11 cellular contexts compared by ENCODE assay signal in genomic region chr14:100708349-100709217, GRCh38. TPM values are rescaled to one million over a fixed set of nuclear protein-coding genes. Genes with fewer than 3 reads are reported as not detected.
DNase-seq lines count a peak whose midpoint lies in the region; ATAC-seq and TF ChIP-seq lines count a peak whose summit lies in the region.
"Had no signal": no experiment of that assay in that cellular context is flagged by ENCODE, and none has a peak within 500 bp of the region (broad histone marks: within the 10 kb centered on the region; RNA-seq: fewer than 3 reads in every experiment).

No MANE protein-coding gene starts in this region.

- DNase-seq in NCI-H2029 (lab: John Stamatoyannopoulos, UW) (peak; percentile 67), NCI-H2029 treated with DMSO at 0.1 percent for 48 hours (lab: John Stamatoyannopoulos, UW) (no peak), amniotic epithelial cell (ENCODE audit: low read depth) (peak; percentile 93), islet precursor cell (peak; percentile 90), type B pancreatic cell (ENCODE audit: extremely low spot score, unreplicated experiment) (no peak), GM19238 (ENCODE audit: insufficient read length, low spot score) (no peak), superior temporal gyrus (ENCODE audit: extremely low spot score) (no peak)

- no peaks in the 10 kb centered on the region for H3K36me3 Mint-ChIP-seq in type B pancreatic cell
- H3K36me3 Mint-ChIP-seq: activated naive CD8-positive, alpha-beta T cell had no signal

- no peak overlapping the region for H3K4me3 Mint-ChIP-seq in type B pancreatic cell
- H3K4me3 Mint-ChIP-seq: activated naive CD8-positive, alpha-beta T cell had no signal

- no peaks in the 10 kb centered on the region for H3K9me3 Mint-ChIP-seq in type B pancreatic cell

- H3K4me1 Mint-ChIP-seq in type B pancreatic cell (ENCODE audit: unreplicated experiment): peaks cover 38% of the 10 kb centered on the region

- ATAC-seq in GM18907 (IDR thresholded peaks at IDR 0.05; ENCODE audit: unreplicated experiment): no peak

- peaks cover 32% of the 10 kb centered on the region for H3K27me3 Mint-ChIP-seq in type B pancreatic cell

- peak; percentile 35 for TF ChIP-seq CTCF in type B pancreatic cell (conservative IDR thresholded peaks at IDR 0.05)

- H3K27ac Mint-ChIP-seq in type B pancreatic cell: no peak overlapping the region
- H3K27ac Mint-ChIP-seq: activated naive CD8-positive, alpha-beta T cell had no signal

RNA-seq across cellular contexts. Expression of gene DLK1, which starts 18.1 kb away (rescaled TPM):
- 149 and 405 TPM in 2 replicates for total RNA-seq in type B pancreatic cell (ENCODE audit: low replicate concordance)
- total RNA-seq: glomerular endothelial cell, thoracic aorta had no signal

Comparison
In these comparisons a context has a peak if more than half of its experiments do, and no peak if none do; other contexts are left out.
1. DNase-seq: peak in NCI-H2029 (single experiment), amniotic epithelial cell (single experiment) and islet precursor cell (single experiment); none in NCI-H2029 treated with DMSO at 0.1 percent for 48 hours (single experiment), type B pancreatic cell (single experiment), GM19238 (single experiment) and superior temporal gyrus (single experiment).